In the genomic region with DNA sequence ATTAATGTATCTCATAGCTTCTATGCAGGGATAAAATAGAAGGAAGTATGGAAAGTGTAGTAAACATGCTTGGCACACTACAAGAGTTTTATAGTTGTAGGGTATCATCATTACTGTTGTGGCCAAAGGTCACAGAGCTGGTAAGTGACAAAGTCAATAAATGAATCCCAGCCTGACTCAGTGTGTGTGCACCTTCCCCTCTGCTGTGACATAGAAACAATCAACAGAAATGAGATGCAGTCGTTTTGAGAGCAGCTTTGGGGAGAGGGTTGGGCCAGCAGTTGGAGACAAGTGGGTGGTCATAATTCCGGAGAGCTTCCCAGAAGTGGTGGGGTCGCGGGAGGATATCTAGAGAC, we compare ENCODE assay signal across 14 cellular contexts.
DNase-seq lines count a peak whose midpoint lies in the region; TF ChIP-seq lines count a peak whose summit lies in the region.
"Had no signal": no experiment of that assay in that cellular context is flagged by ENCODE, and none has a peak within 500 bp of the region (broad histone marks: within the 10 kb centered on the region; RNA-seq: fewer than 3 reads in every experiment).

No MANE protein-coding gene starts in this region.

- H3K27me3 Mint-ChIP-seq in nephron (ENCODE audit: low read depth) = peaks cover 6% of the 10 kb centered on the region

- H3K9me3 Mint-ChIP-seq in nephron = no peaks in the 10 kb centered on the region
- H3K9me3 Mint-ChIP-seq: activated naive CD4-positive, alpha-beta T cell treated with anti-CD3 and anti-CD28 coated beads, Interleukin-2, amount 50 U/mL, for 24 hours had no signal

- DNase-seq in AG04450 (ENCODE audit: low read depth, low spot score) (no peak), LoVo (ENCODE audit: low spot score) (peak; percentile 84), NAMALWA (ENCODE audit: low spot score) (no peak), OCI-M1 (lab: John Stamatoyannopoulos, UW) (no peak), NCI-H1092 (lab: John Stamatoyannopoulos, UW) (no peak), DMS 273 treated with DMSO at 0.1 percent for 48 hours (lab: John Stamatoyannopoulos, UW) (no peak)
- DNase-seq: stimulated activated CD4-positive, alpha-beta T cell treated with anti-CD3 and anti-CD28 coated beads, Interleukin-15, amount 100 ng/mL, for 24 hours had no signal

- H3K27ac ChIP-seq in AG04450 (ENCODE audit: low read depth, low read length) (peak overlapping the region; percentile 62), cingulate gyrus (ENCODE audit: low read depth, low read length) (peak overlapping the region; percentile 98)
- H3K27ac ChIP-seq: epithelial cell of prostate, HL-60 had no signal

- H3K27me3 ChIP-seq in AG04450 (ENCODE audit: control insufficient read depth, insufficient read depth, low read length) = no peaks in the 10 kb centered on the region
- H3K27me3 ChIP-seq: BLaER1 treated with 17β-estradiol and CSF1 and Interleukin-3, amounts not matched to agents 10 nM and 100 nM had no signal

- H3K27ac Mint-ChIP-seq in nephron = peak overlapping the region; percentile 46 to 80 (median 70)
- H3K27ac Mint-ChIP-seq: activated naive CD4-positive, alpha-beta T cell treated with anti-CD3 and anti-CD28 coated beads, Interleukin-2, amount 50 U/mL, for 24 hours had no signal

- H3K4me1 Mint-ChIP-seq in nephron = peaks cover 37% of the 10 kb centered on the region

- no peak overlapping the region for H3K4me3 ChIP-seq in AG04450 (ENCODE audit: low read depth, low read length)
- H3K4me3 ChIP-seq: BLaER1 treated with 17β-estradiol and CSF1 and Interleukin-3, amounts not matched to agents 10 nM and 100 nM; GM12878 had no signal

- no peaks in the 10 kb centered on the region for H3K36me3 Mint-ChIP-seq in nephron (ENCODE audit: low read depth)
- H3K36me3 Mint-ChIP-seq: activated naive CD4-positive, alpha-beta T cell treated with anti-CD3 and anti-CD28 coated beads, Interleukin-2, amount 50 U/mL, for 24 hours had no signal

- POLR2A ChIA-PET in AG04450 (lab: Yijun Ruan, JAX) = interaction anchor here (0.5 kb wide), 1 partner anchor 272 kb away, joined by 3 read pairs; no protein-coding TSS in a partner anchor

- H3K9me3 ChIP-seq in AG04450 (ENCODE audit: control insufficient read depth, insufficient read depth, low read length) = no peaks in the 10 kb centered on the region

- CTCF ChIA-PET in AG04450 (lab: Charles Lee) = no interaction called here

- TF ChIP-seq CTCF in AG04450 (IDR thresholded peaks at IDR 0.05; ENCODE audit: low read depth, low read length) = no peak
- no peak for TF ChIP-seq CTCF in nephron (IDR thresholded peaks at IDR 0.05; ENCODE audit: unreplicated experiment in 3 of 3)

- H3K4me3 Mint-ChIP-seq in nephron = peak overlapping the region in 2 of 3 experiments; percentile 22 to 30
- H3K4me3 Mint-ChIP-seq: activated naive CD4-positive, alpha-beta T cell treated with anti-CD3 and anti-CD28 coated beads, Interleukin-2, amount 50 U/mL, for 24 hours had no signal
